Comparison of ENCODE assay signal across 25 cellular contexts in the genomic region with DNA sequence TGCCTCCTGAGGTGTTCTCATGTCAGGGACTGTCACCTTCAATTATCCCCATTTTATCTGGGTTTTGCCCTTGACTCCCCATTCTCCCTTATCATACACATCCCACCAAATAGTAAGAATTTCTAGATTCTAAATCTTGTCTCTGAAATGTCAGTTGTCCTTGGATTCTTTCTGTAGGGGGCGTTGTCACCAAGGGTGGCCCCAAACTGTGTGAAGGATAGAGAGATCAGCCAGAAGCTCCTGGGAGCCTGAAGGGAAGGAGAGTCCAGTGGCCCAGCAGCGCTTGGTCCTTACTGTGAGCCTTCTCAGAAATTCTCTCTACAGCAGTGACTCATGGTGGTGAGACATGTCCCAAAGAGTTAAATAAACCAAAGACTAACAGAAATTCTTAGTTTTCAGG.
"Had no signal": no experiment of that assay in that cellular context is flagged by ENCODE, and none has a peak within 500 bp of the region (broad histone marks: within the 10 kb centered on the region; RNA-seq: fewer than 3 reads in every experiment).

No MANE protein-coding gene starts in this region.

- H3K4me3 ChIP-seq: body of pancreas, colonic mucosa, gastrocnemius medialis, heart left ventricle had no signal

- H3K4me1 Mint-ChIP-seq: activated CD4-positive, alpha-beta memory T cell treated with anti-CD3 and anti-CD28 coated beads, Interleukin-2, amount 10 ng/mL, durations not matched to agents 7 days and 5 days; activated CD4-positive, alpha-beta T cell treated with anti-CD3 and anti-CD28 coated beads, Interleukin-2, amount 10 ng/mL, durations not matched to agents 7 days and 5 days; activated T-helper 17 cell treated with anti-CD3 and anti-CD28 coated beads, Interleukin-2, amount 50 U/mL, for 72 hours had no signal

- DNase-seq: activated CD4-positive, alpha-beta memory T cell treated with anti-CD3 and anti-CD28 coated beads, Interleukin-2, amount 10 ng/mL, durations not matched to agents 7 days and 5 days; activated CD4-positive, alpha-beta T cell treated with anti-CD3 and anti-CD28 coated beads for 1 hour; activated CD4-positive, alpha-beta T cell treated with anti-CD3 and anti-CD28 coated beads for 4 hours; activated CD4-positive, alpha-beta T cell treated with anti-CD3 and anti-CD28 coated beads, Interleukin-2, amount 10 ng/mL, durations not matched to agents 7 days and 5 days; activated CD4-positive, alpha-beta T cell treated with anti-CD3 and anti-CD28 coated beads, Interleukin-2, amount 50 U/mL, for 4 hours; activated effector memory CD4-positive, alpha-beta T cell treated with Interleukin-2 at 50 U/mL for 16 hours; activated gamma-delta T cell treated with Interleukin-2 at 50 U/mL for 16 hours; activated naive CD4-positive, alpha-beta T cell treated with anti-CD3 and anti-CD28 coated beads, Interleukin-2, amount 50 U/mL, for 16 hours; activated naive CD4-positive, alpha-beta T cell treated with Interleukin-2 at 50 U/mL for 16 hours; activated T-cell treated with anti-CD3 and anti-CD28 coated beads, Interleukin-2, amount 50 U/mL, for 4 hours; amniotic stem cell; anterior cingulate cortex; body of pancreas; central memory CD4-positive, alpha-beta T cell; cerebellar nuclear complex; colonic mucosa; effector CD8-positive, alpha-beta T cell; foreskin keratinocyte; gastrocnemius medialis; glutamatergic neuron; heart left ventricle; T-helper 2 cell had no signal

- H3K27ac Mint-ChIP-seq: activated CD4-positive, alpha-beta memory T cell treated with anti-CD3 and anti-CD28 coated beads, Interleukin-2, amount 10 ng/mL, durations not matched to agents 7 days and 5 days; activated CD4-positive, alpha-beta T cell treated with anti-CD3 and anti-CD28 coated beads, Interleukin-2, amount 10 ng/mL, durations not matched to agents 7 days and 5 days; activated naive CD8-positive, alpha-beta T cell; activated T-helper 17 cell treated with anti-CD3 and anti-CD28 coated beads, Interleukin-2, amount 50 U/mL, for 72 hours had no signal

- H3K4me1 ChIP-seq: body of pancreas, colonic mucosa, foreskin keratinocyte, gastrocnemius medialis, heart left ventricle had no signal

- H3K27me3 Mint-ChIP-seq: activated CD4-positive, alpha-beta memory T cell treated with anti-CD3 and anti-CD28 coated beads, Interleukin-2, amount 10 ng/mL, durations not matched to agents 7 days and 5 days; activated CD4-positive, alpha-beta T cell treated with anti-CD3 and anti-CD28 coated beads, Interleukin-2, amount 10 ng/mL, durations not matched to agents 7 days and 5 days; activated naive CD8-positive, alpha-beta T cell; activated T-helper 17 cell treated with anti-CD3 and anti-CD28 coated beads, Interleukin-2, amount 50 U/mL, for 72 hours had no signal

- H3K9me3 Mint-ChIP-seq: activated CD4-positive, alpha-beta memory T cell treated with anti-CD3 and anti-CD28 coated beads, Interleukin-2, amount 10 ng/mL, durations not matched to agents 7 days and 5 days; activated CD4-positive, alpha-beta T cell treated with anti-CD3 and anti-CD28 coated beads, Interleukin-2, amount 10 ng/mL, durations not matched to agents 7 days and 5 days; activated T-helper 17 cell treated with anti-CD3 and anti-CD28 coated beads, Interleukin-2, amount 50 U/mL, for 72 hours had no signal

- ATAC-seq: activated T-cell treated with anti-CD3 and anti-CD28 coated beads, Interleukin-2, amount 50 U/mL, for 4 hours; activated T-helper 17 cell treated with anti-CD3 and anti-CD28 coated beads, Interleukin-2, amount 50 U/mL, for 72 hours; body of pancreas; esophagus mucosa; foreskin keratinocyte; gastrocnemius medialis; heart left ventricle had no signal

- H3K27me3 ChIP-seq: body of pancreas, colonic mucosa, foreskin keratinocyte, gastrocnemius medialis had no signal

- H3K4me3 Mint-ChIP-seq: activated CD4-positive, alpha-beta memory T cell treated with anti-CD3 and anti-CD28 coated beads, Interleukin-2, amount 10 ng/mL, durations not matched to agents 7 days and 5 days; activated CD4-positive, alpha-beta T cell treated with anti-CD3 and anti-CD28 coated beads, Interleukin-2, amount 10 ng/mL, durations not matched to agents 7 days and 5 days; activated naive CD8-positive, alpha-beta T cell; activated T-cell treated with anti-CD3 and anti-CD28 coated beads, Interleukin-2, amount 50 U/mL, for 4 hours; activated T-helper 17 cell treated with anti-CD3 and anti-CD28 coated beads, Interleukin-2, amount 50 U/mL, for 72 hours had no signal

- H3K36me3 Mint-ChIP-seq: activated naive CD8-positive, alpha-beta T cell had no signal

- H3K27ac ChIP-seq: body of pancreas, colonic mucosa, foreskin keratinocyte, gastrocnemius medialis, heart left ventricle had no signal

- H3K9me3 ChIP-seq: body of pancreas, colonic mucosa, gastrocnemius medialis, heart left ventricle had no signal

- H3K36me3 ChIP-seq: colonic mucosa, gastrocnemius medialis, heart left ventricle had no signal
